In the genomic region with DNA sequence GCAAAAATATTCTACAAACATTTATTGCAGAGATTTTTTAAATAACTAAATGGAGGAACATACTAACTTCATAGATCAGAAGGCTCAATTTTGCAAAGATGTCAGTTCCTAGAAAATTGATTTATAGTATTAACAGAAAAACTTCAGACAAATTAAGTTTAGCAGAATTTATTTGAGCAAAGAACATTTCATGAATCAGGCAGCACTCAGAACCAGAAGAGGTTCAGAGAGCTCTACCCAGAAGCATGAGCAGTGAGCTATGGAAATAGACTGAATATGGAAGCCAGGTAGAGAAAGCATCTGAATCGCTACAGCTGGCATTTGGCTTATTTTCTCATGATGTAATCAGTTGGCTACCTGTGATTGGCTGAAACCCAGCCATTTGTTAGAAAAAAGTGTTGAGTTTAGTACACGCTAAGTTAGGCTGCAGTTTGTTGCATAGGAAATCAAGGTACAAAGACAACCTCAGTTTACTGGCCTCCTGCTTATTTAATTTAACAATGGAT, we compare ENCODE assay signal across 24 cellular contexts.
"Had no signal": no experiment of that assay in that cellular context is flagged by ENCODE, and none has a peak within 500 bp of the region (broad histone marks: within the 10 kb centered on the region; RNA-seq: fewer than 3 reads in every experiment).

No MANE protein-coding gene starts in this region.

- H3K4me1 ChIP-seq: adrenal gland, breast epithelium, Peyer's patch, SJCRH30 had no signal

- H3K4me3 ChIP-seq: adrenal gland, breast epithelium, Peyer's patch, SJCRH30 had no signal

- DNase-seq: activated CD4-positive, alpha-beta T cell treated with anti-CD3 and anti-CD28 coated beads for 48 hours; activated CD4-positive, CD25-positive, alpha-beta regulatory T cell treated with anti-CD3 and anti-CD28 coated beads, Interleukin-2, amount 50 U/mL, for 72 hours; activated naive CD4-positive, alpha-beta T cell treated with anti-CD3 and anti-CD28 coated beads, Interleukin-2, amount 50 U/mL, for 16 hours; activated naive CD8-positive, alpha-beta T cell treated with anti-CD3 and anti-CD28 coated beads, Interleukin-2, amount 10 ng/mL, durations not matched to agents 7 days and 5 days; activated T-cell treated with anti-CD3 and anti-CD28 coated beads for 4 hours; activated T-cell treated with anti-CD3 and anti-CD28 coated beads, Interleukin-2, amount 50 U/mL, for 72 hours; adrenal gland; anterior cingulate cortex; caudate nucleus; KBM-7; NCI-H1092; NCI-H1417; NCI-H1930; NCI-H345; NCI-H510A; NCI-H69; Peyer's patch; Right ventricle myocardium superior; SJCRH30; SK-N-SH; SW 1271 had no signal

- H3K36me3 ChIP-seq: adrenal gland, breast epithelium, Peyer's patch, SJCRH30 had no signal

- H3K4me1 Mint-ChIP-seq: WTC11 had no signal

- H3K36me3 Mint-ChIP-seq: WTC11 had no signal

- H3K9me3 ChIP-seq: adrenal gland, breast epithelium, Peyer's patch, SJCRH30, SK-N-SH had no signal

- H3K27ac Mint-ChIP-seq: activated naive CD8-positive, alpha-beta T cell treated with anti-CD3 and anti-CD28 coated beads, Interleukin-2, amount 10 ng/mL, durations not matched to agents 7 days and 5 days; WTC11 had no signal

- H3K4me3 Mint-ChIP-seq: activated naive CD8-positive, alpha-beta T cell treated with anti-CD3 and anti-CD28 coated beads, Interleukin-2, amount 10 ng/mL, durations not matched to agents 7 days and 5 days; WTC11 had no signal

- H3K27me3 Mint-ChIP-seq: activated naive CD8-positive, alpha-beta T cell treated with anti-CD3 and anti-CD28 coated beads, Interleukin-2, amount 10 ng/mL, durations not matched to agents 7 days and 5 days had no signal

- ATAC-seq: activated T-cell treated with anti-CD3 and anti-CD28 coated beads, Interleukin-2, amount 50 U/mL, for 72 hours; WTC11 had no signal

- H3K27me3 ChIP-seq: adrenal gland, breast epithelium, Peyer's patch, SJCRH30 had no signal

- H3K27ac ChIP-seq: adrenal gland, breast epithelium, Peyer's patch, RWPE1, SJCRH30 had no signal
